In genomic region chr20:22563062-22563965, GRCh38 we compare ENCODE assay signal across 1 cellular context.
TF ChIP-seq lines count a peak whose summit lies in the region.

No MANE protein-coding gene starts in this region.

TF ChIP-seq in HepG2, 621 proteins besides CTCF, POLR2A, EP300 and RAD21 (continued from another document and continues in another):
- TF ChIP-seq, protein P1, sequence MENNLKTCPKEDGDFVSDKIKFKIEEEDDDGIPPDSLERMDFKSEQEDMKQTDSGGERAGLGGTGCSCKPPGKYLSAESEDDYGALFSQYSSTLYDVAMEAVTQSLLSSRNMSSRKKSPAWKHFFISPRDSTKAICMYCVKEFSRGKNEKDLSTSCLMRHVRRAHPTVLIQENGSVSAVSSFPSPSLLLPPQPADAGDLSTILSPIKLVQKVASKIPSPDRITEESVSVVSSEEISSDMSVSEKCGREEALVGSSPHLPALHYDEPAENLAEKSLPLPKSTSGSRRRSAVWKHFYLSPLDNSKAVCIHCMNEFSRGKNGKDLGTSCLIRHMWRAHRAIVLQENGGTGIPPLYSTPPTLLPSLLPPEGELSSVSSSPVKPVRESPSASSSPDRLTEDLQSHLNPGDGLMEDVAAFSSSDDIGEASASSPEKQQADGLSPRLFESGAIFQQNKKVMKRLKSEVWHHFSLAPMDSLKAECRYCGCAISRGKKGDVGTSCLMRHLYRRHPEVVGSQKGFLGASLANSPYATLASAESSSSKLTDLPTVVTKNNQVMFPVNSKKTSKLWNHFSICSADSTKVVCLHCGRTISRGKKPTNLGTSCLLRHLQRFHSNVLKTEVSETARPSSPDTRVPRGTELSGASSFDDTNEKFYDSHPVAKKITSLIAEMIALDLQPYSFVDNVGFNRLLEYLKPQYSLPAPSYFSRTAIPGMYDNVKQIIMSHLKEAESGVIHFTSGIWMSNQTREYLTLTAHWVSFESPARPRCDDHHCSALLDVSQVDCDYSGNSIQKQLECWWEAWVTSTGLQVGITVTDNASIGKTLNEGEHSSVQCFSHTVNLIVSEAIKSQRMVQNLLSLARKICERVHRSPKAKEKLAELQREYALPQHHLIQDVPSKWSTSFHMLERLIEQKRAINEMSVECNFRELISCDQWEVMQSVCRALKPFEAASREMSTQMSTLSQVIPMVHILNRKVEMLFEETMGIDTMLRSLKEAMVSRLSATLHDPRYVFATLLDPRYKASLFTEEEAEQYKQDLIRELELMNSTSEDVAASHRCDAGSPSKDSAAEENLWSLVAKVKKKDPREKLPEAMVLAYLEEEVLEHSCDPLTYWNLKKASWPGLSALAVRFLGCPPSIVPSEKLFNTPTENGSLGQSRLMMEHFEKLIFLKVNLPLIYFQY (CRISPR knock-in tag; IDR thresholded peaks at IDR 0.05; ENCODE audit: borderline replicate concordance) = peak; percentile 30; the same call in 1 of the 2 replicates
- TF ChIP-seq SKIL (CRISPR knock-in tag; IDR thresholded peaks at IDR 0.05; ENCODE audit: borderline replicate concordance) = peak; percentile 38; the same call in 1 of the 2 replicates
- TF ChIP-seq ZNF367 (CRISPR knock-in tag; IDR thresholded peaks at IDR 0.05; ENCODE audit: borderline replicate concordance) = peak; percentile 75; the same call in 1 of the 2 replicates
- TF ChIP-seq DMAP1 (CRISPR knock-in tag; IDR thresholded peaks at IDR 0.05) = 0 out of 2 replicates have a peak, but pooled peaks have one; percentile 20
- TF ChIP-seq, protein P2, sequence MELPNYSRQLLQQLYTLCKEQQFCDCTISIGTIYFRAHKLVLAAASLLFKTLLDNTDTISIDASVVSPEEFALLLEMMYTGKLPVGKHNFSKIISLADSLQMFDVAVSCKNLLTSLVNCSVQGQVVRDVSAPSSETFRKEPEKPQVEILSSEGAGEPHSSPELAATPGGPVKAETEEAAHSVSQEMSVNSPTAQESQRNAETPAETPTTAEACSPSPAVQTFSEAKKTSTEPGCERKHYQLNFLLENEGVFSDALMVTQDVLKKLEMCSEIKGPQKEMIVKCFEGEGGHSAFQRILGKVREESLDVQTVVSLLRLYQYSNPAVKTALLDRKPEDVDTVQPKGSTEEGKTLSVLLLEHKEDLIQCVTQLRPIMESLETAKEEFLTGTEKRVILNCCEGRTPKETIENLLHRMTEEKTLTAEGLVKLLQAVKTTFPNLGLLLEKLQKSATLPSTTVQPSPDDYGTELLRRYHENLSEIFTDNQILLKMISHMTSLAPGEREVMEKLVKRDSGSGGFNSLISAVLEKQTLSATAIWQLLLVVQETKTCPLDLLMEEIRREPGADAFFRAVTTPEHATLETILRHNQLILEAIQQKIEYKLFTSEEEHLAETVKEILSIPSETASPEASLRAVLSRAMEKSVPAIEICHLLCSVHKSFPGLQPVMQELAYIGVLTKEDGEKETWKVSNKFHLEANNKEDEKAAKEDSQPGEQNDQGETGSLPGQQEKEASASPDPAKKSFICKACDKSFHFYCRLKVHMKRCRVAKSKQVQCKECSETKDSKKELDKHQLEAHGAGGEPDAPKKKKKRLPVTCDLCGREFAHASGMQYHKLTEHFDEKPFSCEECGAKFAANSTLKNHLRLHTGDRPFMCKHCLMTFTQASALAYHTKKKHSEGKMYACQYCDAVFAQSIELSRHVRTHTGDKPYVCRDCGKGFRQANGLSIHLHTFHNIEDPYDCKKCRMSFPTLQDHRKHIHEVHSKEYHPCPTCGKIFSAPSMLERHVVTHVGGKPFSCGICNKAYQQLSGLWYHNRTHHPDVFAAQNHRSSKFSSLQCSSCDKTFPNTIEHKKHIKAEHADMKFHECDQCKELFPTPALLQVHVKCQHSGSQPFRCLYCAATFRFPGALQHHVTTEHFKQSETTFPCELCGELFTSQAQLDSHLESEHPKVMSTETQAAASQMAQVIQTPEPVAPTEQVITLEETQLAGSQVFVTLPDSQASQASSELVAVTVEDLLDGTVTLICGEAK (IDR thresholded peaks at IDR 0.05) = no peak
- TF ChIP-seq, protein P2 (CRISPR knock-in tag; IDR thresholded peaks at IDR 0.05) = no peak
- TF ChIP-seq HMG20A (CRISPR knock-in tag; IDR thresholded peaks at IDR 0.05; ENCODE audit: borderline replicate concordance) = no peak
- TF ChIP-seq HNF1A (IDR thresholded peaks at IDR 0.05; ENCODE audit: low read depth) = peak; percentile 88
- TF ChIP-seq HNF1A (CRISPR knock-in tag; IDR thresholded peaks at IDR 0.05; ENCODE audit: borderline replicate concordance) = peak; percentile 56; the same call in 1 of the 2 replicates
- TF ChIP-seq TBX2 (CRISPR knock-in tag; IDR thresholded peaks at IDR 0.05; ENCODE audit: borderline replicate concordance) = peak; percentile 34; the same call in 1 of the 2 replicates
- peak; percentile 75 for TF ChIP-seq MED1 (CRISPR knock-in tag; IDR thresholded peaks at IDR 0.05)
- TF ChIP-seq ZBTB14 (CRISPR knock-in tag; IDR thresholded peaks at IDR 0.05) = 0 out of 2 replicates have a peak, but pooled peaks have one; percentile 24
- TF ChIP-seq, protein P3, sequence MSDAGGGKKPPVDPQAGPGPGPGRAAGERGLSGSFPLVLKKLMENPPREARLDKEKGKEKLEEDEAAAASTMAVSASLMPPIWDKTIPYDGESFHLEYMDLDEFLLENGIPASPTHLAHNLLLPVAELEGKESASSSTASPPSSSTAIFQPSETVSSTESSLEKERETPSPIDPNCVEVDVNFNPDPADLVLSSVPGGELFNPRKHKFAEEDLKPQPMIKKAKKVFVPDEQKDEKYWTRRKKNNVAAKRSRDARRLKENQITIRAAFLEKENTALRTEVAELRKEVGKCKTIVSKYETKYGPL (CRISPR knock-in tag; IDR thresholded peaks at IDR 0.05) = peak; percentile 28; the same call in 1 of the 2 replicates
- 0 out of 2 replicates have a peak, but pooled peaks have one; percentile 33 for TF ChIP-seq EEA1 (CRISPR knock-in tag; IDR thresholded peaks at IDR 0.05; ENCODE audit: borderline replicate concordance)
- TF ChIP-seq ZNF570 (CRISPR knock-in tag; IDR thresholded peaks at IDR 0.05; ENCODE audit: borderline replicate concordance) = 0 out of 2 replicates have a peak, but pooled peaks have one; percentile 20
- TF ChIP-seq SOX13 (IDR thresholded peaks at IDR 0.05) = no peak
- peak in 1 of 2 experiments; percentile 29; a peak in 2 of 4 replicates for TF ChIP-seq SOX13 (CRISPR knock-in tag; conservative IDR thresholded peaks at IDR 0.05 in 1 of 2, IDR thresholded peaks at IDR 0.05 in 1 of 2)
- TF ChIP-seq SRY (CRISPR knock-in tag; IDR thresholded peaks at IDR 0.05) = 0 out of 2 replicates have a peak, but pooled peaks have one; percentile 38
- no peak for TF ChIP-seq ZNF766 (CRISPR knock-in tag; IDR thresholded peaks at IDR 0.05; ENCODE audit: borderline replicate concordance)
- peak; percentile 32; the same call in 1 of the 2 replicates for TF ChIP-seq BRCA1 (CRISPR knock-in tag; IDR thresholded peaks at IDR 0.05)
- no peak for TF ChIP-seq FOXP1 (IDR thresholded peaks at IDR 0.05)
- TF ChIP-seq FOXP1 (CRISPR knock-in tag; IDR thresholded peaks at IDR 0.05) = peak; percentile 38; the same call in 1 of the 2 replicates
- TF ChIP-seq NONO (IDR thresholded peaks at IDR 0.05) = no peak
- peak; percentile 24; the same call in 1 of the 2 replicates for TF ChIP-seq NONO (CRISPR knock-in tag; conservative IDR thresholded peaks at IDR 0.05)
- TF ChIP-seq DNMT1 (CRISPR knock-in tag; IDR thresholded peaks at IDR 0.05) = peak; percentile 45; the same call in 1 of the 2 replicates
- TF ChIP-seq FOXC1 (CRISPR knock-in tag; IDR thresholded peaks at IDR 0.05; ENCODE audit: borderline replicate concordance) = 0 out of 2 replicates have a peak, but pooled peaks have one; percentile 12
- TF ChIP-seq IRX3 (CRISPR knock-in tag; IDR thresholded peaks at IDR 0.05; ENCODE audit: borderline replicate concordance, low read depth) = peak; percentile 70
- TF ChIP-seq ZBTB42 (CRISPR knock-in tag; IDR thresholded peaks at IDR 0.05) = peak; percentile 75; the same call in 1 of the 2 replicates
- TF ChIP-seq MED13 (CRISPR knock-in tag; IDR thresholded peaks at IDR 0.05) = 0 out of 2 replicates have a peak, but pooled peaks have one; percentile 36
- TF ChIP-seq SRF (IDR thresholded peaks at IDR 0.05; ENCODE audit: low read depth, low read length) = no peak
- no peak for TF ChIP-seq MAFK (conservative IDR thresholded peaks at IDR 0.05 in 1 of 2, IDR thresholded peaks at IDR 0.05 in 1 of 2; ENCODE audit: low read length in 2 of 2)
- peak; percentile 39; the same call in 1 of the 2 replicates for TF ChIP-seq ZNF784 (CRISPR knock-in tag; IDR thresholded peaks at IDR 0.05; ENCODE audit: borderline replicate concordance)
- peak; percentile 35; the same call in 1 of the 2 replicates for TF ChIP-seq BCL6 (CRISPR knock-in tag; IDR thresholded peaks at IDR 0.05)
- TF ChIP-seq RXRB (CRISPR knock-in tag; IDR thresholded peaks at IDR 0.05; ENCODE audit: borderline replicate concordance) = peak; percentile 70
